ENCODE assay signal across 18 cellular contexts in the genomic region with DNA sequence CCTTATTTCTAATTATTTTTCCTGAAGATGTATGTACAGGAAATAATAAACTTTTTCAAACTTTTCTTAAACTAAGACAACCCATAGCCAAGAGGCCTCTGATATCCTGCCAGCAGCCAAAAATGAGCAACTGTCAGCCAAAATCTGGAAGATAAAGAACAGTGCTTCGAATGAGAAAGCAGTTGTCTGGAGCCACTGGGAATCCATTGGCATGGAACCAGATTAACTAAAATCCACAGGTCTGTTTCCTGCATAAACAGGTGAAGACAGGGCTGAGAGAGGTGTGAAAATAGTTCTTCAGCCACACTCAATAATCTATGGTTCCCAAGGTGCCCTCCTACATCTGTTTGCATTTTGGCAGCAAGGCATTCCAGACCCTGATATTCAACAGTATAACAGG.
DNase-seq lines count a peak whose midpoint lies in the region; ATAC-seq and TF ChIP-seq lines count a peak whose summit lies in the region.
"Had no signal": no experiment of that assay in that cellular context is flagged by ENCODE, and none has a peak within 500 bp of the region (broad histone marks: within the 10 kb centered on the region; RNA-seq: fewer than 3 reads in every experiment).

No MANE protein-coding gene starts in this region.

- TF ChIP-seq CTCF in IMR-90 (conservative IDR thresholded peaks at IDR 0.05; ENCODE audit: low read depth, low read length) = no peak
- TF ChIP-seq CTCF in brain microvascular endothelial cell (IDR thresholded peaks at IDR 0.05; ENCODE audit: low read depth, low read length, missing control alignments) = no peak
- no peak for TF ChIP-seq CTCF in OCI-LY7 (conservative IDR thresholded peaks at IDR 0.05; ENCODE audit: low read length)

- H3K36me3 ChIP-seq in GM23248 (ENCODE audit: low read depth) = no peaks in the 10 kb centered on the region
- no peaks in the 10 kb centered on the region; the same call in 1 of the 2 replicates for H3K36me3 ChIP-seq in IMR-90 (ENCODE audit: control insufficient read depth, insufficient read depth, low read length)
- no peaks in the 10 kb centered on the region for H3K36me3 ChIP-seq in brain microvascular endothelial cell (replicated peaks)
- H3K36me3 ChIP-seq in OCI-LY7 (ENCODE audit: insufficient read depth, low read length) = no peaks in the 10 kb centered on the region

- H4K8ac ChIP-seq in IMR-90 (ENCODE audit: low read depth in 2 of 2, low read length in 2 of 2) = peak overlapping the region; percentile 69 to 82; a peak in 3 of 4 replicates

- no peaks in the 10 kb centered on the region for H3K79me2 ChIP-seq in GM23248 (ENCODE audit: insufficient read depth)
- no peaks in the 10 kb centered on the region for H3K79me2 ChIP-seq in OCI-LY7 (ENCODE audit: insufficient read depth, low read depth, low read length)

- TF ChIP-seq RAD21 in IMR-90 (IDR thresholded peaks at IDR 0.05; ENCODE audit: low read length) = no peak

- H3K79me1 ChIP-seq in IMR-90 (ENCODE audit: low read depth in 1 of 2, low read length in 2 of 2) = no peaks in the 10 kb centered on the region

- H3K27ac ChIP-seq in GM23248 (no peak overlapping the region), IMR-90 (ENCODE audit: insufficient read depth, low read length) (peak overlapping the region; percentile 44; the same call in 1 of the 2 replicates), brain microvascular endothelial cell (peak overlapping the region; percentile 92), OCI-LY7 (ENCODE audit: low read depth, low read length, poor library complexity, severe bottlenecking) (no peak overlapping the region)
- H3K27ac ChIP-seq: C4-2B had no signal

- 11 to 30% methylated on average over 1 of the region's 1 CpG for WGBS in GM23248 (ENCODE audit: low coverage in 1 of 2, low lambda C conversion rate in 2 of 2, missing lambda C conversion rate in 2 of 2), 2 experiments
- WGBS in IMR-90 (ENCODE audit: extremely low coverage in 2 of 2, insufficient read length in 1 of 2), 2 experiments = 57% methylated on average over 1 of the region's 1 CpG; no CpG with 5 or more reads in 1 of the 2 experiments

- H3K27me3 ChIP-seq in GM23248 (replicated peaks; ENCODE audit: insufficient read depth) (no peaks in the 10 kb centered on the region), IMR-90 (ENCODE audit: control insufficient read depth, insufficient read depth, low read length) (no peaks in the 10 kb centered on the region), brain microvascular endothelial cell (replicated peaks) (no peaks in the 10 kb centered on the region)

- peak overlapping the region; percentile 96; the same call in 1 of the 2 replicates for H4K5ac ChIP-seq in IMR-90 (ENCODE audit: low read depth, low read length)

- H3K9me3 ChIP-seq in GM23248 (ENCODE audit: low read depth) = no peaks in the 10 kb centered on the region
- H3K9me3 ChIP-seq in IMR-90 (ENCODE audit: control insufficient read depth, insufficient read depth, low read length) = no peaks in the 10 kb centered on the region
- H3K9me3 ChIP-seq in OCI-LY7 (ENCODE audit: low read length) = no peaks in the 10 kb centered on the region

- H3K4me1 ChIP-seq in GM23248 (ENCODE audit: insufficient read depth) (peaks cover 48% of the 10 kb centered on the region), IMR-90 (ENCODE audit: control insufficient read depth, insufficient read depth, low read length) (peaks cover 12% of the 10 kb centered on the region), OCI-LY7 (ENCODE audit: insufficient read depth, low read length, poor library complexity, severe bottlenecking) (no peaks in the 10 kb centered on the region)

- POLR2A ChIA-PET in IMR-90 (lab: Charles Lee; ENCODE audit: unreplicated experiment) (no interaction called here), OCI-LY7 (lab: Charles Lee) (no interaction called here)

- peak overlapping the region; percentile 48 for H3K23ac ChIP-seq in IMR-90 (ENCODE audit: low read depth, low read length)

- peak overlapping the region; percentile 99 for H2BK5ac ChIP-seq in IMR-90 (ENCODE audit: low read depth, low read length, poor library complexity, severe bottlenecking)

- H2BK15ac ChIP-seq in IMR-90 (ENCODE audit: low read depth, low read length) = peak overlapping the region; percentile 100

- H2AK9ac ChIP-seq in IMR-90 (replicated peaks; ENCODE audit: low read depth, low read length, poor library complexity) = peak overlapping the region; percentile 18

- TF ChIP-seq POLR2A in IMR-90 (IDR thresholded peaks at IDR 0.05; ENCODE audit: low read depth, low read length) = no peak

- no peak overlapping the region for H3K4me3 ChIP-seq in GM23248
- H3K4me3 ChIP-seq in IMR-90 (ENCODE audit: insufficient read depth, low read depth, low read length) = no peak overlapping the region
- H3K4me3 ChIP-seq in brain microvascular endothelial cell (ENCODE audit: low read depth, low read length) = no peak overlapping the region
- H3K4me3 ChIP-seq in OCI-LY7 (ENCODE audit: low read depth, low read length, poor library complexity, severe bottlenecking) = no peak overlapping the region
- H3K4me3 ChIP-seq: GM12878 had no signal

- H3K9ac ChIP-seq in GM23248 (no peak overlapping the region), IMR-90 (ENCODE audit: low read depth, low read length) (no peak overlapping the region)

- BruUV-seq in IMR-90 (replicated peaks; lab: Mats Ljungman, UMichigan) (no TSS peak), OCI-LY7 (replicated peaks; lab: Mats Ljungman, UMichigan) (no TSS peak)

- H3K4me2 ChIP-seq in GM23248 (ENCODE audit: unreplicated experiment) (no peak overlapping the region), IMR-90 (ENCODE audit: low read depth, low read length) (no peak overlapping the region), OCI-LY7 (ENCODE audit: low read length) (no peak overlapping the region)

- H4K20me1 ChIP-seq in GM23248 (ENCODE audit: insufficient read depth) = no peaks in the 10 kb centered on the region
- H4K20me1 ChIP-seq in IMR-90 (ENCODE audit: insufficient read depth, low read length) = no peaks in the 10 kb centered on the region
- no peaks in the 10 kb centered on the region for H4K20me1 ChIP-seq in OCI-LY7 (ENCODE audit: insufficient read depth, low read length)

- H4K91ac ChIP-seq in IMR-90 (ENCODE audit: insufficient read depth, low read depth, low read length) = peak overlapping the region; percentile 98

- CTCF ChIA-PET in IMR-90 (lab: Yijun Ruan, JAX) (no interaction called here), OCI-LY7 (lab: Charles Lee; ENCODE audit: unreplicated experiment) (no interaction called here)

- no peak for DNase-seq in GM23248
- DNase-seq in IMR-90 = no peak
- DNase-seq in brain microvascular endothelial cell = no peak
- peak; percentile 18 for DNase-seq in iPS-NIHi11 (ENCODE audit: low spot score)
- DNase-seq in OCI-LY7 (ENCODE audit: low spot score) = no peak
- DNase-seq: GDM1, HCEC 1CT, KG1, NCI-H146, NCI-H2081 treated with DMSO at 0.1 percent for 48 hours, NCI-H2227 treated with DMSO at 0.1 percent for 48 hours, NCI-H524, SHP77 had no signal

- H2AFZ ChIP-seq in GM23248 = peak overlapping the region; percentile 56; the same call in 1 of the 2 replicates
- H2AFZ ChIP-seq in IMR-90 (replicated peaks; ENCODE audit: low read length, poor library complexity) = no peak overlapping the region
- H2AFZ ChIP-seq in OCI-LY7 (ENCODE audit: low read length) = no peak overlapping the region

- H3K18ac ChIP-seq in IMR-90 (ENCODE audit: low read depth, low read length) = peak overlapping the region; percentile 97

- H3K9me2 ChIP-seq in GM23248 (ENCODE audit: insufficient read depth) = no peaks in the 10 kb centered on the region
- no peaks in the 10 kb centered on the region for H3K9me2 ChIP-seq in OCI-LY7 (ENCODE audit: insufficient read depth, low read length)

- no peak for ATAC-seq in IMR-90 (ENCODE audit: low read depth)
- no peak for ATAC-seq in HG02938 (IDR thresholded peaks at IDR 0.05; ENCODE audit: unreplicated experiment)
- ATAC-seq in GM19023 (IDR thresholded peaks at IDR 0.05; ENCODE audit: unreplicated experiment) = no peak
- ATAC-seq in GM19351 (IDR thresholded peaks at IDR 0.05; ENCODE audit: unreplicated experiment) = no peak
- ATAC-seq: GM12878 had no signal

- 0 out of 2 replicates have a peak, but pooled peaks cover 2% of the 10 kb centered on the region for H3K9me1 ChIP-seq in IMR-90 (ENCODE audit: insufficient read depth, low read length)

- H2AK5ac ChIP-seq in IMR-90 (ENCODE audit: low read depth, low read length) = peak overlapping the region; percentile 87

- H3F3A ChIP-seq in GM23248 (ENCODE audit: insufficient read depth) = peaks cover 36% of the 10 kb centered on the region

- peak overlapping the region; percentile 98; the same call in 1 of the 2 replicates for H3K14ac ChIP-seq in IMR-90 (replicated peaks; ENCODE audit: low read depth, low read length)

- dilution Hi-C loops in IMR-90 (cut with HindIII; ENCODE audit: low sequenced_read_pairs, unreplicated experiment) = no loop called here

- H3K56ac ChIP-seq in IMR-90 (ENCODE audit: extremely low read depth, insufficient read depth, low read length) = peak overlapping the region; percentile 65

- intact Hi-C loops in IMR-90 (cut with micrococcal nuclease) = loop anchor here (10.0 kb wide), 1 partner anchor 504 kb away; no protein-coding TSS in a partner anchor
- intact Hi-C loops in OCI-LY7 (cut with micrococcal nuclease; ENCODE audit: unreplicated experiment) = no loop called here

- H3K4ac ChIP-seq in IMR-90 (ENCODE audit: low read depth, low read length) = peak overlapping the region; percentile 96

- in situ Hi-C loops in GM23248 (cut with MboI) = no loop called here
- in situ Hi-C loops in IMR-90 (cut with MboI; ENCODE audit: low sequenced_read_pairs) = no loop called here
- in situ Hi-C loops in brain microvascular endothelial cell (cut with HindIII; ENCODE audit: low pct_ligation_motif_present, low sequenced_read_pairs) = no loop called here

- peak overlapping the region; percentile 99 for H2BK120ac ChIP-seq in IMR-90 (ENCODE audit: low read depth, low read length)

- peak overlapping the region; percentile 100 for H2BK20ac ChIP-seq in IMR-90 (ENCODE audit: low read depth, low read length)

TF ChIP-seq in IMR-90, 13 proteins besides CTCF, POLR2A, EP300 and RAD21 (continues in another document):
- no peak for TF ChIP-seq CEBPB (IDR thresholded peaks at IDR 0.05; ENCODE audit: low read depth, low read length)
- TF ChIP-seq NFE2L2 (IDR thresholded peaks at IDR 0.05; ENCODE audit: low read depth, low read length) = no peak
- TF ChIP-seq FOS (IDR thresholded peaks at IDR 0.05; ENCODE audit: low read depth, low read length) = no peak
- no peak for TF ChIP-seq BHLHE40 (IDR thresholded peaks at IDR 0.05; ENCODE audit: low read depth, low read length)
- no peak for TF ChIP-seq RCOR1 (IDR thresholded peaks at IDR 0.05; ENCODE audit: insufficient replicate concordance, low read length)
- TF ChIP-seq MAZ (IDR thresholded peaks at IDR 0.05; ENCODE audit: borderline replicate concordance, low read depth, low read length) = no peak

Comparison
In these comparisons a context has a peak if more than half of its experiments do, and no peak if none do; other contexts are left out.
1. H3K27ac ChIP-seq: peak in IMR-90 (single experiment) and brain microvascular endothelial cell (single experiment); none in GM23248 (single experiment) and OCI-LY7 (single experiment).